In genomic region chr5:131796793-131797693, GRCh38 we compare ENCODE assay signal across 8 cellular contexts. TPM values are rescaled to one million over a fixed set of nuclear protein-coding genes. Genes with fewer than 3 reads are reported as not detected.
A peak's percentile ranks its signal among the peaks of the same experiment; 100 is the strongest.
DNase-seq lines count a peak whose midpoint lies in the region; ATAC-seq lines count a peak whose summit lies in the region.

Gene FNIP1 (minus strand): TSS chr5:131797017. CDS start chr5:131796921, 96 bp downstream.

- CTCF ChIA-PET in CD8-positive, alpha-beta memory T cell (lab: Charles Lee), result interaction anchor here (0.8 to 1.6 kb wide), 4 partner anchors 14 to 309 kb away, joined by 3 to 5 read pairs (median 4); no protein-coding TSS in a partner anchor

- no peaks in the 10 kb centered on the region for H3K36me3 ChIP-seq in CD8-positive, alpha-beta memory T cell (ENCODE audit: insufficient read depth, low read length)

- peaks cover 0 to 2% of the 10 kb centered on the region in 2 donors for H3K27me3 Mint-ChIP-seq in CD8-positive, alpha-beta memory T cell

- peaks cover 33 to 42% (median 41%) of the 10 kb centered on the region in 3 donors for H3K4me1 Mint-ChIP-seq in CD8-positive, alpha-beta memory T cell

- POLR2A ChIA-PET in CD8-positive, alpha-beta memory T cell (lab: Charles Lee), result interaction anchor here (0.6 to 2.4 kb wide), 6 partner anchors 44 to 940 kb away, joined by 3 to 18 read pairs (median 4); partner anchors contain the start of genes KIF3A and RAPGEF6

- H3K27me3 ChIP-seq in CD8-positive, alpha-beta memory T cell (ENCODE audit: insufficient read depth, low read length, poor library complexity, severe bottlenecking), result no peaks in the 10 kb centered on the region

- no peaks in the 10 kb centered on the region for H3K9me3 ChIP-seq in CD8-positive, alpha-beta memory T cell (ENCODE audit: low read length)

- peak within 1 kb of the TSS; percentile 95 to 100 (median 98) for H3K27ac Mint-ChIP-seq in CD8-positive, alpha-beta memory T cell

- H3K27ac ChIP-seq in CD8-positive, alpha-beta memory T cell (ENCODE audit: low read depth, low read length), result peak within 1 kb of the TSS; percentile 96

- DNase-seq in CD8-positive, alpha-beta memory T cell, result peak; percentile 96 to 99 (median 98)
- DNase-seq in HS-5 (ENCODE audit: low read depth) (peak; percentile 78), medulla oblongata (ENCODE audit: extremely low spot score) (peak; percentile 99)
- DNase-seq in NK-92 treated with Interleukin-12 subunit alpha and Interleukin-12 subunit beta, amount 100 ng/mL, for 24 hours (lab: John Stamatoyannopoulos, UW), result peak; percentile 98
- peak; percentile 99 for DNase-seq in activated CD8-positive, alpha-beta memory T cell treated with anti-CD3 and anti-CD28 coated beads for 24 hours
- peak; percentile 98 for DNase-seq in effector CD8-positive, alpha-beta T cell (lab: John Stamatoyannopoulos, UW)
- peak; percentile 98 for DNase-seq in stimulated activated CD8-positive, alpha-beta memory T cell treated with anti-CD3 and anti-CD28 coated beads, Interleukin-12 subunit alpha, Interleukin-12 subunit beta, amount 100 ng/mL, for 1 hour (ENCODE audit: low read depth)

- peak within 1 kb of the TSS; percentile 71 for H3K4me3 ChIP-seq in CD8-positive, alpha-beta memory T cell (ENCODE audit: low read length)

- no peaks in the 10 kb centered on the region for H3K9me3 Mint-ChIP-seq in CD8-positive, alpha-beta memory T cell

- peaks cover 21% of the 10 kb centered on the region for H3K4me1 ChIP-seq in CD8-positive, alpha-beta memory T cell (ENCODE audit: insufficient read depth, low read length)

- peaks cover 0 to 13% (median 0%) of the 10 kb centered on the region in 3 donors for H3K36me3 Mint-ChIP-seq in CD8-positive, alpha-beta memory T cell

- H3K4me3 Mint-ChIP-seq in CD8-positive, alpha-beta memory T cell, result peak within 1 kb of the TSS; percentile 96 to 99 (median 97)

- ATAC-seq in GM19468 (IDR thresholded peaks at IDR 0.05; ENCODE audit: extremely low read depth, unreplicated experiment), result peak; percentile 93

RNA-seq across cellular contexts. Expression of gene FNIP1, which starts in this region (rescaled TPM):
- 10 to 100 TPM; 15.9 to 16.0 TPM for total RNA-seq in CD8-positive, alpha-beta memory T cell
- 8.8 TPM for polyA plus RNA-seq in CD8-positive, alpha-beta memory T cell

Comparison
In these comparisons a context has a peak if more than half of its experiments do, and no peak if none do; other contexts are left out.
1. Peak in every context shown above with its lines: DNase-seq, ATAC-seq, H3K4me3 ChIP-seq and H3K27ac ChIP-seq.